ENCODE assay signal across 22 cellular contexts in the genomic region with DNA sequence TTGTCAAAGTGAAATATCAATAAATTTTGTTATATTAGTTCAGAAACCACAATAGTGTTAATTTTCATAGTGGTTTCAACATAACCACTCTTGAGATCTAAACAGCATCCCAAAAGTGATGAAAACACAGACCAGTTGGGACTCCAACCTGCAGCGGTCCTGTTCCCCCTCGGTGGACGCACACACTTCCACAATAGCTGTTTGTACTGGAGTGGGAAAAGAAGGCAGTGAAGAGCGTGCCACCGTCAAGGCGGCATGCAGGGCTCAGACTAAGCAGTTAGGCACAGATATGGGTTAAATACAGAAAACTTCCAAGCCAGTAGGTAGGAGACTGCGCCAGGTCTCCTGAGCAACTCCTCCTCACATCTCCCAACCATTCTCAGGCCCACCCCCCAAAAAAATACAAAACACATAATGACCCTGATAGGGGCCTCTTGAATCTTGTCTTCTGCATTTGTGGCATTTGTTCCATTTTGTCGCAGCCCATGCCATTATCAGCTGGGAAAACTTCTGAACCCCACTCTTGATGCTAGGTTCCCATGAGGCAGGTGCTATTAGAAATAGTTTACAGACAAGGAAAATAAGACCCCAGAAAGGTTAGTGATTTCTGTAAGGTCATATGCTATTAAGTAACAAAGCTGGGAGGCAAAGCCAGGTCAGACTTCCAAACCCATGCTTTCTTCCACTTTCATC. TPM values are rescaled to one million over a fixed set of nuclear protein-coding genes. Genes with fewer than 3 reads are reported as not detected.
DNase-seq lines count a peak whose midpoint lies in the region; ATAC-seq, FAIRE-seq and TF ChIP-seq lines count a peak whose summit lies in the region.
"Had no signal": no experiment of that assay in that cellular context is flagged by ENCODE, and none has a peak within 500 bp of the region (broad histone marks: within the 10 kb centered on the region; RNA-seq: fewer than 3 reads in every experiment).

No MANE protein-coding gene starts in this region.

- no peak for TF ChIP-seq EP300 in GM12878 (IDR thresholded peaks at IDR 0.05; ENCODE audit: borderline replicate concordance in 1 of 2, control insufficient read depth in 1 of 2, low read depth in 2 of 2, low read length in 2 of 2)

- RAD21 ChIA-PET in GM12878 (lab: Charles Lee; ENCODE audit: unreplicated experiment): no interaction called here

- H3K9me3 ChIP-seq in CD4-positive, alpha-beta T cell (ENCODE audit: control insufficient read depth, low read length): no peaks in the 10 kb centered on the region
- no peaks in the 10 kb centered on the region for H3K9me3 ChIP-seq in GM12878 (replicated peaks; ENCODE audit: control insufficient read depth, insufficient read depth, low read length)
- H3K9me3 ChIP-seq in mesenchymal stem cell (ENCODE audit: control insufficient read depth, low read length): no peaks in the 10 kb centered on the region
- H3K9me3 ChIP-seq: BLaER1, HAP-1 had no signal

- no peak overlapping the region for H2AFZ ChIP-seq in GM12878 (ENCODE audit: control insufficient read depth, low read depth, low read length)
- H2AFZ ChIP-seq in mesenchymal stem cell (ENCODE audit: low read depth, low read length): no peak overlapping the region
- H2AFZ ChIP-seq: GM23248 had no signal

- no peak overlapping the region for H3K4me3 Mint-ChIP-seq in activated CD4-positive, alpha-beta T cell treated with anti-CD3 and anti-CD28 coated beads, Interleukin-2, amount 10 ng/mL, durations not matched to agents 24 days and 14 days
- H3K4me3 Mint-ChIP-seq in CD4-positive, alpha-beta T cell: no peak overlapping the region
- H3K4me3 Mint-ChIP-seq: CD14-positive monocyte; CD8-positive, alpha-beta memory T cell had no signal

- POLR2A ChIA-PET in CD4-positive, alpha-beta T cell (lab: Charles Lee): no interaction called here
- POLR2A ChIA-PET in GM12878 (lab: Charles Lee): no interaction called here

- intact Hi-C loops in activated CD4-positive, alpha-beta T cell treated with anti-CD3 and anti-CD28 coated beads, Interleukin-2, amount 10 ng/mL, durations not matched to agents 24 days and 14 days (cut with micrococcal nuclease): no loop called here
- intact Hi-C loops in CD4-positive, alpha-beta T cell (cut with DNase I, micrococcal nuclease): no loop called here
- intact Hi-C loops in GM12878 (cut with micrococcal nuclease; ENCODE audit: unreplicated experiment): no loop called here

- H3K23ac ChIP-seq in mesenchymal stem cell (ENCODE audit: low read length in 2 of 2): no peak overlapping the region

- no peak overlapping the region for H4K91ac ChIP-seq in mesenchymal stem cell (ENCODE audit: low read length)

- no peak overlapping the region for H2BK120ac ChIP-seq in mesenchymal stem cell (ENCODE audit: low read depth, low read length)

- no peak overlapping the region for H3K4me2 ChIP-seq in GM12878 (ENCODE audit: control insufficient read depth, insufficient read depth)
- no peak overlapping the region for H3K4me2 ChIP-seq in mesenchymal stem cell (ENCODE audit: low read length, poor library complexity, severe bottlenecking)
- H3K4me2 ChIP-seq: BLaER1 had no signal

- WGBS in GM12878 (ENCODE audit: insufficient coverage, insufficient replicate concordance, low lambda C conversion rate, missing lambda C conversion rate): 97% methylated on average over 8 of the region's 8 CpGs
- WGBS in mesenchymal stem cell: 97% methylated on average over 8 of the region's 8 CpGs

- H3K27ac ChIP-seq in CD4-positive, alpha-beta T cell (ENCODE audit: low read depth, low read length): no peak overlapping the region
- H3K27ac ChIP-seq in GM12878 (ENCODE audit: control insufficient read depth, insufficient read depth): no peak overlapping the region
- H3K27ac ChIP-seq in mesenchymal stem cell (ENCODE audit: low read length, poor library complexity, severe bottlenecking): no peak overlapping the region
- H3K27ac ChIP-seq: 22Rv1, BLaER1, GM23248, HL-60 had no signal

- BruUV-seq in GM12878 (replicated peaks; lab: Mats Ljungman, UMichigan): no TSS peak

- H2BK12ac ChIP-seq in mesenchymal stem cell (ENCODE audit: low read length in 2 of 2): no peak overlapping the region

- in situ Hi-C loops in GM12878 (cut with MboI): no loop called here

- H3K18ac ChIP-seq in mesenchymal stem cell (ENCODE audit: low read depth in 1 of 2, low read length in 2 of 2): no peak overlapping the region

- peaks cover 19% of the 10 kb centered on the region for H3K36me3 Mint-ChIP-seq in activated CD4-positive, alpha-beta T cell treated with anti-CD3 and anti-CD28 coated beads, Interleukin-2, amount 10 ng/mL, durations not matched to agents 24 days and 14 days (ENCODE audit: low read depth)
- H3K36me3 Mint-ChIP-seq in CD4-positive, alpha-beta T cell (ENCODE audit: low read depth): peaks cover 19% of the 10 kb centered on the region

- no peaks in the 10 kb centered on the region for H3K79me1 ChIP-seq in mesenchymal stem cell (replicated peaks; ENCODE audit: low read length, poor library complexity, severe bottlenecking)

- H4K8ac ChIP-seq in mesenchymal stem cell (ENCODE audit: low read length): no peak overlapping the region

- no peak overlapping the region for H3K27ac Mint-ChIP-seq in activated CD4-positive, alpha-beta T cell treated with anti-CD3 and anti-CD28 coated beads, Interleukin-2, amount 10 ng/mL, durations not matched to agents 24 days and 14 days
- peak overlapping the region; percentile 4 for H3K27ac Mint-ChIP-seq in CD4-positive, alpha-beta T cell
- H3K27ac Mint-ChIP-seq: CD14-positive monocyte had no signal

- SMC1A ChIA-PET in GM12878 (lab: Charles Lee; ENCODE audit: uncharacterized antibody, unreplicated experiment): interaction anchor here (0.6 to 0.8 kb wide), 2 partner anchors 434 to 1066 kb away, joined by 3 read pairs; no protein-coding TSS in a partner anchor

- H2BK15ac ChIP-seq in mesenchymal stem cell (ENCODE audit: low read depth, poor library complexity, severe bottlenecking): no peak overlapping the region

- no peak overlapping the region for H2BK5ac ChIP-seq in mesenchymal stem cell (ENCODE audit: low read depth, low read length, poor library complexity, severe bottlenecking)

- no peak for FAIRE-seq in RCC 7860 (lab: Jason Lieb, UNC)
- no peak for FAIRE-seq in GM12878 (lab: Jason Lieb, UNC)

- H3K14ac ChIP-seq in mesenchymal stem cell (ENCODE audit: low read length in 2 of 2): no peak overlapping the region

- H3K27me3 Mint-ChIP-seq in activated CD4-positive, alpha-beta T cell treated with anti-CD3 and anti-CD28 coated beads, Interleukin-2, amount 10 ng/mL, durations not matched to agents 24 days and 14 days: peaks cover 4% of the 10 kb centered on the region
- H3K27me3 Mint-ChIP-seq in CD4-positive, alpha-beta T cell: no peaks in the 10 kb centered on the region
- H3K27me3 Mint-ChIP-seq: CD8-positive, alpha-beta memory T cell had no signal

- TF ChIP-seq CTCF in CD4-positive, alpha-beta T cell (IDR thresholded peaks at IDR 0.05): no peak
- TF ChIP-seq CTCF in GM12878 (IDR thresholded peaks at IDR 0.05 in 2 of 3, conservative IDR thresholded peaks at IDR 0.05 in 1 of 3; ENCODE audit: control insufficient read depth in 2 of 3, extremely low read depth in 1 of 3, insufficient read depth in 1 of 3, low read depth in 3 of 3, low read length in 3 of 3) (no peak), GM10266 (IDR thresholded peaks at IDR 0.05; ENCODE audit: control insufficient read depth, insufficient read depth, low read depth, missing control alignments) (no peak)

- H3K4me1 ChIP-seq in GM12878 (ENCODE audit: control insufficient read depth, insufficient read depth, low read length) (no peaks in the 10 kb centered on the region), mesenchymal stem cell (ENCODE audit: control insufficient read depth, insufficient read depth, low read depth, low read length) (no peaks in the 10 kb centered on the region)
- H3K4me1 ChIP-seq: BLaER1, HAP-1 had no signal

- TF ChIP-seq RAD21 in GM12878 (IDR thresholded peaks at IDR 0.05; ENCODE audit: insufficient read depth, low read depth, low read length): no peak

- H3K79me2 ChIP-seq in GM12878 (ENCODE audit: control insufficient read depth, insufficient read depth, low read length): no peaks in the 10 kb centered on the region

- H3K9ac ChIP-seq in GM12878 (ENCODE audit: control insufficient read depth, insufficient read depth, low read length): no peak overlapping the region
- no peak overlapping the region for H3K9ac ChIP-seq in mesenchymal stem cell (ENCODE audit: low read length)
- H3K9ac ChIP-seq: BLaER1, GM23248 had no signal

- H3K36me3 ChIP-seq in GM12878 (ENCODE audit: control insufficient read depth in 2 of 2, insufficient read depth in 2 of 2, low read length in 1 of 2): peaks cover 0 to 12% of the 10 kb centered on the region in 2 experiments; a peak in 2 of 4 replicates
- H3K36me3 ChIP-seq in mesenchymal stem cell (ENCODE audit: control insufficient read depth in 1 of 2, insufficient read depth in 2 of 2, low read depth in 1 of 2, low read length in 2 of 2): peaks cover 15 to 37% of the 10 kb centered on the region in 2 experiments
- H3K36me3 ChIP-seq: HAP-1 had no signal

- DNase-seq in activated CD4-positive, alpha-beta T cell treated with anti-CD3 and anti-CD28 coated beads, Interleukin-2, amount 10 ng/mL, durations not matched to agents 24 days and 14 days: peak; percentile 28
- no peak for DNase-seq in activated CD4-positive, alpha-beta T cell treated with anti-CD3 and anti-CD28 coated beads, Interleukin-2, amount 50 U/mL, for 4 hours
- DNase-seq in CD4-positive, alpha-beta T cell: no peak
- peak; percentile 2 for DNase-seq in RCC 7860 (ENCODE audit: low spot score)
- DNase-seq in GM12878 (ENCODE audit: low read depth, low spot score): no peak
- no peak for DNase-seq in GM10266 (ENCODE audit: extremely low spot score)
- DNase-seq in NCI-H2171 (lab: John Stamatoyannopoulos, UW): no peak
- DNase-seq in mesenchymal stem cell: no peak
- DNase-seq: CD8-positive, alpha-beta memory T cell; COR-L47; DMS 273 treated with DMSO at 0.1 percent for 48 hours; DMS53; DND-41; EL; GM23248; IMR-90; KBM-7 had no signal

- no peaks in the 10 kb centered on the region for H3K27me3 ChIP-seq in CD4-positive, alpha-beta T cell (ENCODE audit: control insufficient read depth, insufficient read depth, low read length)
- H3K27me3 ChIP-seq in GM12878 (replicated peaks in 1 of 2; ENCODE audit: control insufficient read depth in 2 of 2, insufficient read depth in 2 of 2, low read length in 1 of 2): no peaks in the 10 kb centered on the region
- H3K27me3 ChIP-seq in mesenchymal stem cell (ENCODE audit: control insufficient read depth in 1 of 2, insufficient read depth in 1 of 2, low read length in 2 of 2): no peaks in the 10 kb centered on the region
- H3K27me3 ChIP-seq: BLaER1 had no signal

- H3K4me1 Mint-ChIP-seq in activated CD4-positive, alpha-beta T cell treated with anti-CD3 and anti-CD28 coated beads, Interleukin-2, amount 10 ng/mL, durations not matched to agents 24 days and 14 days: peaks cover 2% of the 10 kb centered on the region
- peaks cover 17% of the 10 kb centered on the region for H3K4me1 Mint-ChIP-seq in CD4-positive, alpha-beta T cell (ENCODE audit: low read depth)
- H3K4me1 Mint-ChIP-seq: CD14-positive monocyte; CD8-positive, alpha-beta memory T cell had no signal

- no peaks in the 10 kb centered on the region for H3K9me3 Mint-ChIP-seq in activated CD4-positive, alpha-beta T cell treated with anti-CD3 and anti-CD28 coated beads, Interleukin-2, amount 10 ng/mL, durations not matched to agents 24 days and 14 days
- H3K9me3 Mint-ChIP-seq in CD4-positive, alpha-beta T cell: no peaks in the 10 kb centered on the region
- H3K9me3 Mint-ChIP-seq: CD8-positive, alpha-beta memory T cell had no signal

- no peak overlapping the region for H3K4me3 ChIP-seq in GM12878
- no peak overlapping the region for H3K4me3 ChIP-seq in mesenchymal stem cell (ENCODE audit: insufficient read depth in 1 of 2, low read depth in 1 of 2, low read length in 2 of 2)
- H3K4me3 ChIP-seq: BLaER1, GM23248, HAP-1 had no signal

- peak; percentile 52 for TF ChIP-seq POLR2A in GM12878 (IDR thresholded peaks at IDR 0.05; ENCODE audit: low read depth, low read length)

- H2AK5ac ChIP-seq in mesenchymal stem cell (ENCODE audit: low read length, severe bottlenecking): no peak overlapping the region

- no peak for ATAC-seq in CD4-positive, alpha-beta T cell (ENCODE audit: poor library complexity)
- no peak for ATAC-seq in GM12878

- CTCF ChIA-PET in CD4-positive, alpha-beta T cell (lab: Charles Lee): no interaction called here
- CTCF ChIA-PET in GM12878 (lab: Yijun Ruan, JAX): interaction anchor here (0.7 to 1.1 kb wide), 3 partner anchors 12 to 432 kb away, joined by 3 read pairs; no protein-coding TSS in a partner anchor

- no peaks in the 10 kb centered on the region for H4K20me1 ChIP-seq in GM12878 (ENCODE audit: control insufficient read depth, insufficient read depth)
- H4K20me1 ChIP-seq: BLaER1 had no signal

- no peak overlapping the region for H3K4ac ChIP-seq in mesenchymal stem cell (ENCODE audit: low read depth in 1 of 2, low read length in 2 of 2)

RNA-seq across cellular contexts. Expression of a gene that starts 57.7 kb away (rescaled TPM):
- 93.0 and 96.7 TPM in 2 replicates for total RNA-seq in activated CD4-positive, alpha-beta T cell treated with anti-CD3 and anti-CD28 coated beads, Interleukin-2, amount 10 ng/mL, durations not matched to agents 24 days and 14 days
- total RNA-seq in CD4-positive, alpha-beta T cell: 10 to 100 TPM; 87.3 to 95.7 TPM
- 40.4 and 47.6 TPM in 2 replicates for total RNA-seq in GM12878 (2013; cell fraction: nucleolus; rRNA removed)
- total RNA-seq in GM12878 (2014; rRNA removed): 62.4 and 63.9 TPM in 2 replicates
- total RNA-seq in GM12878 (2014; rRNA removed; fragmentation: Illumina TruSeq; extraction: Trizol): 43.6 and 50.5 TPM in 2 replicates
- total RNA-seq in GM12878 (2021): 94.8 and 94.9 TPM in 2 replicates
- polyA plus RNA-seq in GM12878 (2011; ENCODE audit: low read depth): 55.9 TPM
- 130 and 169 TPM in 2 replicates for polyA plus RNA-seq in GM12878 (2011; rRNA removed)
- polyA plus RNA-seq in GM12878 (2011; cell fraction: cytosol; rRNA removed): 158 and 174 TPM in 2 replicates
- 70.7 and 73.5 TPM in 2 replicates for polyA plus RNA-seq in GM12878 (2011; cell fraction: nucleus; rRNA removed)
- polyA plus RNA-seq in GM12878 (2012): 66.5 and 77.2 TPM in 2 replicates
- polyA plus RNA-seq in GM12878 (2014; fragmentation: Illumina TruSeq; extraction: Trizol): 129 and 139 TPM in 2 replicates
- 10 to 100 TPM; 26.3 to 35.0 TPM for polyA plus RNA-seq in GM12878 (2014; fragmentation: Nextera tagmentation; extraction: Ambion mirVana)
- 111 and 113 TPM in 2 replicates for polyA plus RNA-seq in GM12878 (2014; rRNA removed)
- polyA plus RNA-seq in GM12878 (2016; fragmentation: Nextera tagmentation; extraction: Ambion mirVana): 100 to 1,000 TPM; 132 to 140 TPM
- polyA minus RNA-seq in GM12878 (2011; rRNA and poly(A)+ RNA removed): 114 and 140 TPM in 2 replicates
- polyA minus RNA-seq in GM12878 (2011; cell fraction: cytosol; rRNA and poly(A)+ RNA removed): 30.9 and 35.2 TPM in 2 replicates
- 27.6 and 46.7 TPM in 2 replicates for polyA minus RNA-seq in GM12878 (2011; cell fraction: nucleus; rRNA and poly(A)+ RNA removed)
- 132 TPM for polyA plus RNA-seq in mesenchymal stem cell (2013, experiment 1 of 2)
- polyA plus RNA-seq in mesenchymal stem cell (2013, experiment 2 of 2): 130 TPM

Comparison
In these comparisons a context has a peak if more than half of its experiments do, and no peak if none do; other contexts are left out.
1. DNase-seq: peak in activated CD4-positive, alpha-beta T cell treated with anti-CD3 and anti-CD28 coated beads, Interleukin-2, amount 10 ng/mL, durations not matched to agents 24 days and 14 days (single experiment) and RCC 7860 (single experiment); none in activated CD4-positive, alpha-beta T cell treated with anti-CD3 and anti-CD28 coated beads, Interleukin-2, amount 50 U/mL, for 4 hours (0 of 2), CD4-positive, alpha-beta T cell (0 of 10), GM12878 (single experiment), GM10266 (single experiment), NCI-H2171 (single experiment) and mesenchymal stem cell (single experiment).